Comparison of ENCODE assay signal across 1 cellular context in genomic region chr9:21550392-21550791, GRCh38.
TF ChIP-seq lines count a peak whose summit lies in the region.

No MANE protein-coding gene starts in this region.

TF ChIP-seq in IMR-90, 13 proteins besides CTCF, POLR2A, EP300 and RAD21:
- TF ChIP-seq MAZ (IDR thresholded peaks at IDR 0.05; ENCODE audit: borderline replicate concordance, low read depth, low read length) (no peak), MXI1 (IDR thresholded peaks at IDR 0.05; ENCODE audit: borderline replicate concordance, low read depth, low read length) (no peak), SMC3 (IDR thresholded peaks at IDR 0.05; ENCODE audit: low read depth, low read length) (no peak), CEBPB (IDR thresholded peaks at IDR 0.05; ENCODE audit: low read depth, low read length) (no peak), RCOR1 (IDR thresholded peaks at IDR 0.05; ENCODE audit: insufficient replicate concordance, low read length) (no peak), BHLHE40 (IDR thresholded peaks at IDR 0.05; ENCODE audit: low read depth, low read length) (no peak), MAFK (IDR thresholded peaks at IDR 0.05; ENCODE audit: low read depth, low read length) (no peak), RFX5 (IDR thresholded peaks at IDR 0.05; ENCODE audit: low read depth, low read length) (no peak), CHD1 (IDR thresholded peaks at IDR 0.05; ENCODE audit: low read depth, low read length) (no peak), ELK1 (IDR thresholded peaks at IDR 0.05; ENCODE audit: borderline replicate concordance, low read depth, low read length) (no peak), FOS (IDR thresholded peaks at IDR 0.05; ENCODE audit: low read depth, low read length) (no peak)
- TF ChIP-seq, protein P1, sequence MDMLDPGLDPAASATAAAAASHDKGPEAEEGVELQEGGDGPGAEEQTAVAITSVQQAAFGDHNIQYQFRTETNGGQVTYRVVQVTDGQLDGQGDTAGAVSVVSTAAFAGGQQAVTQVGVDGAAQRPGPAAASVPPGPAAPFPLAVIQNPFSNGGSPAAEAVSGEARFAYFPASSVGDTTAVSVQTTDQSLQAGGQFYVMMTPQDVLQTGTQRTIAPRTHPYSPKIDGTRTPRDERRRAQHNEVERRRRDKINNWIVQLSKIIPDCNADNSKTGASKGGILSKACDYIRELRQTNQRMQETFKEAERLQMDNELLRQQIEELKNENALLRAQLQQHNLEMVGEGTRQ (IDR thresholded peaks at IDR 0.05; ENCODE audit: low read depth, low read length): no peak
